In the genomic region with DNA sequence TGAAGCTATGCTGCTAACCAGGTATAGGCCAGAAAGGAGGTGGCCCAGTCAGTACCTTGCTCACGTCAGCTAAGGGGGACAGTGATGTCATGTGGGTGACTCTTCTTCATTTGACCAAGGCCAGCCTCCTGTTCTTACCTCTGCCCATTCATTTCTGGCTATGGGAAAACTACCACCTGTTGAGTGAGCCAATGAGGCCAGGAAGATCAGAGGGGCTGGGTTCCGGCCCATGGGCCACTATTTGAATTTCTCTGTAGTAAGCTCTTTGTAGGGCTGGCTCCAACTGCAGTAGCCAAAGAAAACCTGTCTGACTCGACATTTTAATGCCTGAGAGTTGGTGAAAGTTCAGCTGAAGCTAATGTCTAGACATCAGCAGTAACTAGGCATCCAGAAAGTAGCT, we compare ENCODE assay signal across 8 cellular contexts.
"Had no signal": no experiment of that assay in that cellular context is flagged by ENCODE, and none has a peak within 500 bp of the region (broad histone marks: within the 10 kb centered on the region; RNA-seq: fewer than 3 reads in every experiment).

No MANE protein-coding gene starts in this region.

- H3K9ac ChIP-seq: GM23248 had no signal

- ATAC-seq: HCT116, HepG2 had no signal

- H3K27ac ChIP-seq: GM23248, HL-60 had no signal

- H3K9me3 ChIP-seq: HAP-1 had no signal

- H3K4me1 ChIP-seq: HAP-1 had no signal

- H3K4me3 Mint-ChIP-seq: IgD-negative memory B cell had no signal

- H3K27me3 Mint-ChIP-seq: IgD-negative memory B cell had no signal

- H2AFZ ChIP-seq: GM23248 had no signal

- DNase-seq: GM23248, GOT3, H7 had no signal

- H3K36me3 ChIP-seq: HAP-1 had no signal

- H3K36me3 Mint-ChIP-seq: IgD-negative memory B cell had no signal

- H3K4me3 ChIP-seq: GM23248, HAP-1 had no signal
